1 cellular context compared by ENCODE assay signal in genomic region chr19:35310811-35311465, GRCh38.
TF ChIP-seq lines count a peak whose summit lies in the region.

No MANE protein-coding gene starts in this region.

TF ChIP-seq in HepG2, 621 proteins besides CTCF, POLR2A, EP300 and RAD21:
- no peak for TF ChIP-seq ZNF260 (CRISPR knock-in tag; IDR thresholded peaks at IDR 0.05; ENCODE audit: borderline replicate concordance, low read depth)
- peak; percentile 60 for TF ChIP-seq ZNF121 (CRISPR knock-in tag; IDR thresholded peaks at IDR 0.05)
- no peak for TF ChIP-seq ZNF281 (CRISPR knock-in tag; IDR thresholded peaks at IDR 0.05; ENCODE audit: borderline replicate concordance)
- TF ChIP-seq ZNF770 (CRISPR knock-in tag; IDR thresholded peaks at IDR 0.05): 0 out of 2 replicates have a peak, but pooled peaks have one; percentile 51
